8 cellular contexts compared by ENCODE assay signal in the genomic region with DNA sequence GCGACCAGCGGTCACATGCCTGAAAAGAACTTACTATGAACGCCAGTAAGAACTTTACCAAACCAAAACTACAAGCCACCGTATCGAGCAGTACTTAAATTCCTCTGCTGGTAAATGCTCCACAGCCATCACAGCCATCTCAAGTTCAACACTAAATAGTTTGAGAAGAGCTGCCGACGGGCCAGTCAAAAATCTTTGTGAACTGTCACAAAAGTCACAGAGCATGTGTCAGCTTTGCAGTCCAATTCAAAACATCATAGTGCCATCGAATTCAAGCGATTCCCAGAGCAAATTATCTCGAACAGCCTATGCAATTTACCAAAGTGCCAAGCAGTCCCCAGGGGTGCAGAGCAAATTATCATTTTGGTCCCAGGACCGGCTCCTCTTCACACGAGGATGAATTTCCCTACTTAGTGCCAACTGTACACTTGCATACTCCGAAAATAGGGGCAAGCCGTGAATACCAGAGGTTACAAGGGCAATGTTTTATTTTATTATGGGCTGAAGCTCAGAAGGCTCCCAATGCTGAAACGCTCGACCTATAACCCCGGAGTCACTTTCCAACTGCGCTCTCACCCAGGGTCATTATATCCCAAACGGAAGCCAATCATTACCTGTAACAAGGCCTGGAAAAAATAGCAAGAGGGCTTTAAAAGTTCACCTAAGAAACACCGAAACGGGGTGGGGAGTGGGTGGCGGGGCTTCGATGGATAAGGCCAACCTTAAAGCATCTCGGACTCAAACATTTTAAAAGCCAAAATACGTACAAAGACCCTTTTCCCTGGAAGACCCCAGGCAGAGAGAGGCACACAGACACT. TPM values are rescaled to one million over a fixed set of nuclear protein-coding genes. Genes with fewer than 3 reads are reported as not detected.
A peak's percentile ranks its signal among the peaks of the same experiment; 100 is the strongest.
DNase-seq lines count a peak whose midpoint lies in the region; ATAC-seq and TF ChIP-seq lines count a peak whose summit lies in the region.

No MANE protein-coding gene starts in this region.

- WGBS in heart right ventricle, 2 donors = 1% methylated on average over 25 of the region's 25 CpGs
- 2% methylated on average over 25 of the region's 25 CpGs for WGBS in prostate gland

- H3K36me3 ChIP-seq in heart right ventricle = no peaks in the 10 kb centered on the region
- no peaks in the 10 kb centered on the region for H3K36me3 ChIP-seq in prostate gland

- H3K4me3 Mint-ChIP-seq in activated naive CD4-positive, alpha-beta T cell treated with anti-CD3 and anti-CD28 coated beads, Interleukin-2, amount 50 U/mL, for 24 hours = peak overlapping the region; percentile 89

- peaks cover 0 to 28% (median 17%) of the 10 kb centered on the region in 9 donors for H3K4me1 ChIP-seq in heart right ventricle
- H3K4me1 ChIP-seq in prostate gland (replicated peaks) = no peaks in the 10 kb centered on the region

- peaks cover 1% of the 10 kb centered on the region for H3K36me3 Mint-ChIP-seq in activated naive CD4-positive, alpha-beta T cell treated with anti-CD3 and anti-CD28 coated beads, Interleukin-2, amount 50 U/mL, for 24 hours

- peak overlapping the region; percentile 96 to 100 (median 99) for H3K27ac ChIP-seq in heart right ventricle
- H3K27ac ChIP-seq in prostate gland = peak overlapping the region; percentile 98 to 99

- ATAC-seq in heart right ventricle (peak in 1 of 8 donors; percentile 7), HG03457 (IDR thresholded peaks at IDR 0.05; ENCODE audit: unreplicated experiment) (no peak), HG02970 (IDR thresholded peaks at IDR 0.05; ENCODE audit: low FRiP score, unreplicated experiment) (no peak)

- H3K9me3 ChIP-seq in heart right ventricle (no peaks in the 10 kb centered on the region), prostate gland (no peaks in the 10 kb centered on the region)

- H3K9me3 Mint-ChIP-seq in activated naive CD4-positive, alpha-beta T cell treated with anti-CD3 and anti-CD28 coated beads, Interleukin-2, amount 50 U/mL, for 24 hours = no peaks in the 10 kb centered on the region

- H3K27me3 Mint-ChIP-seq in activated naive CD4-positive, alpha-beta T cell treated with anti-CD3 and anti-CD28 coated beads, Interleukin-2, amount 50 U/mL, for 24 hours = peaks cover 5% of the 10 kb centered on the region

- no peak for TF ChIP-seq CTCF in heart right ventricle (IDR thresholded peaks at IDR 0.05)
- TF ChIP-seq CTCF in prostate gland (IDR thresholded peaks at IDR 0.05) = no peak

- peak overlapping the region; percentile 80 for H3K4me3 ChIP-seq in Jurkat, Clone E6-1 (ENCODE audit: low read length)
- H3K4me3 ChIP-seq in heart right ventricle (peak overlapping the region; percentile 61 to 95 (median 80)), prostate gland (peak overlapping the region; percentile 69 to 86)

- peak; percentile 42 for DNase-seq in DMS114 treated with DMSO at 0.1 percent for 48 hours (lab: John Stamatoyannopoulos, UW; ENCODE audit: unreplicated experiment)
- DNase-seq in Jurkat, Clone E6-1 (ENCODE audit: low read depth, low spot score) = no peak
- DNase-seq in heart right ventricle = no peak
- peak; percentile 34 for DNase-seq in prostate gland (ENCODE audit: low spot score)
- DNase-seq in activated CD4-positive, alpha-beta T cell treated with anti-CD3 and anti-CD28 coated beads for 4 hours = no peak

- H3K27me3 ChIP-seq in heart right ventricle (peaks cover 0 to 40% (median 0%) of the 10 kb centered on the region in 7 donors), prostate gland (replicated peaks; ENCODE audit: insufficient read depth) (no peaks in the 10 kb centered on the region)

- intact Hi-C loops in heart right ventricle (cut with DNase I) = loop anchor here in 3 of 10 donors (5.0 to 10.0 kb wide), 5 partner anchors 51 to 101 kb away; no protein-coding TSS in a partner anchor
- intact Hi-C loops in prostate gland (cut with DNase I) = loop anchor here (5.0 kb wide), 1 partner anchor 57 kb away; no protein-coding TSS in a partner anchor

- peak overlapping the region; percentile 70 for H3K27ac Mint-ChIP-seq in activated naive CD4-positive, alpha-beta T cell treated with anti-CD3 and anti-CD28 coated beads, Interleukin-2, amount 50 U/mL, for 24 hours

- no peak for TF ChIP-seq POLR2A in prostate gland (IDR thresholded peaks at IDR 0.05)

- H3K4me1 Mint-ChIP-seq in activated naive CD4-positive, alpha-beta T cell treated with anti-CD3 and anti-CD28 coated beads, Interleukin-2, amount 50 U/mL, for 24 hours = peaks cover 25% of the 10 kb centered on the region

RNA-seq across cellular contexts. Expression of gene LRP6, which starts 1.1 kb away (rescaled TPM):
- 10.1 TPM for polyA plus RNA-seq in Jurkat, Clone E6-1 (2012; ENCODE audit: insufficient read depth, insufficient read length)
- total RNA-seq in heart right ventricle (10 to 100 TPM; 20.3 to 31.1 (median 25.9) TPM), prostate gland (10 to 100 TPM; 23.0 to 34.7 TPM)
- 1 to 10 TPM; 3.1 to 4.5 TPM for polyA plus RNA-seq in heart right ventricle

Comparison
In these comparisons a context has a peak if more than half of its experiments do, and no peak if none do; other contexts are left out.
1. DNase-seq: peak in DMS114 treated with DMSO at 0.1 percent for 48 hours (single experiment) and prostate gland (single experiment); none in Jurkat, Clone E6-1 (single experiment), heart right ventricle (0 of 2) and activated CD4-positive, alpha-beta T cell treated with anti-CD3 and anti-CD28 coated beads for 4 hours (0 of 2).
2. Peak in every context shown above with its lines, with median percentiles within 50 percentile points of each other: H3K4me3 ChIP-seq.